1 cellular context compared by ENCODE assay signal in the genomic region with DNA sequence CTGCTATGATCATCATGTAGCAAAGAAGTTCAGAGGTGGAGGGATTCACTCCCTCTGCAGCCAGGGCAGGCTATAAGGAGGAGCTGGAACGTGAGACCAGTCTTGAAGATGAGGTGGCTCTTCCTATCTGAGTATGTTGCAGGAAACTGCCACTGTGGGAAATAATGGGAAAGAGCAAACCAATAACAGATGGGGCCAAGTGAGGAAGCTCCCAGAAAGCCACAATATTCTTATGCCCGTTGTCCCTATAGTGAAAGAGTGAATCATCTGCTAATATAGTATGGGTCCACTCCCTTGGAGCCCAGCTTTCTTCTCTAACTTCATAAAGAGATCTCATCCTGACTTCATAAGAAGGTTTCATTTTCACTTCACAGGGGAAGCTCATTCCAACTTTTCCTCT.
TF ChIP-seq lines count a peak whose summit lies in the region.

No MANE protein-coding gene starts in this region.

TF ChIP-seq in IMR-90, 13 proteins besides CTCF, POLR2A, EP300 and RAD21 (continued from another document):
- TF ChIP-seq, protein P1, sequence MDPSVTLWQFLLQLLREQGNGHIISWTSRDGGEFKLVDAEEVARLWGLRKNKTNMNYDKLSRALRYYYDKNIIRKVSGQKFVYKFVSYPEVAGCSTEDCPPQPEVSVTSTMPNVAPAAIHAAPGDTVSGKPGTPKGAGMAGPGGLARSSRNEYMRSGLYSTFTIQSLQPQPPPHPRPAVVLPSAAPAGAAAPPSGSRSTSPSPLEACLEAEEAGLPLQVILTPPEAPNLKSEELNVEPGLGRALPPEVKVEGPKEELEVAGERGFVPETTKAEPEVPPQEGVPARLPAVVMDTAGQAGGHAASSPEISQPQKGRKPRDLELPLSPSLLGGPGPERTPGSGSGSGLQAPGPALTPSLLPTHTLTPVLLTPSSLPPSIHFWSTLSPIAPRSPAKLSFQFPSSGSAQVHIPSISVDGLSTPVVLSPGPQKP (IDR thresholded peaks at IDR 0.05; ENCODE audit: borderline replicate concordance, low read depth, low read length) = no peak
- TF ChIP-seq RCOR1 (IDR thresholded peaks at IDR 0.05; ENCODE audit: insufficient replicate concordance, low read length) = no peak
